In genomic region chr11:126756416-126756815, GRCh38 we compare ENCODE assay signal across 13 cellular contexts.
DNase-seq lines count a peak whose midpoint lies in the region; ATAC-seq and TF ChIP-seq lines count a peak whose summit lies in the region.
"Had no signal": no experiment of that assay in that cellular context is flagged by ENCODE, and none has a peak within 500 bp of the region (broad histone marks: within the 10 kb centered on the region; RNA-seq: fewer than 3 reads in every experiment).

No MANE protein-coding gene starts in this region.

- H3K27me3 Mint-ChIP-seq in brain, result no peaks in the 10 kb centered on the region

- H3K9me3 Mint-ChIP-seq in brain, result peaks cover 0 to 23% (median 7%) of the 10 kb centered on the region in 5 experiments

- H3K4me3 Mint-ChIP-seq in brain, result no peak overlapping the region
- H3K4me3 Mint-ChIP-seq: CD4-positive, CD25-positive, alpha-beta regulatory T cell had no signal

- peak overlapping the region in 4 of 5 experiments; percentile 36 to 89 (median 58) for H3K27ac Mint-ChIP-seq in brain
- H3K27ac Mint-ChIP-seq: CD4-positive, CD25-positive, alpha-beta regulatory T cell had no signal

- peaks cover 10% of the 10 kb centered on the region for H3K36me3 Mint-ChIP-seq in brain
- H3K36me3 Mint-ChIP-seq: CD4-positive, CD25-positive, alpha-beta regulatory T cell had no signal

- DNase-seq in NCI-H82 (lab: John Stamatoyannopoulos, UW), result peak; percentile 67
- DNase-seq in NCI-H82 treated with DMSO at 0.1 percent for 48 hours (lab: John Stamatoyannopoulos, UW; ENCODE audit: unreplicated experiment), result no peak
- peak; percentile 10 for DNase-seq in myocyte (ENCODE audit: low read depth)
- DNase-seq: 8988T; CD4-positive, CD25-positive, alpha-beta regulatory T cell; DND-41; GDM1 had no signal

- ATAC-seq in GM19395 (IDR thresholded peaks at IDR 0.05; ENCODE audit: unreplicated experiment) (no peak), HG03521 (IDR thresholded peaks at IDR 0.05; ENCODE audit: unreplicated experiment) (no peak), HG03442 (IDR thresholded peaks at IDR 0.05; ENCODE audit: unreplicated experiment) (no peak)
- ATAC-seq: HCT116, HepG2 had no signal

- no peak for TF ChIP-seq CTCF in brain (conservative IDR thresholded peaks at IDR 0.05)

- peaks cover 66% of the 10 kb centered on the region for H3K4me1 Mint-ChIP-seq in brain
- H3K4me1 Mint-ChIP-seq: CD4-positive, CD25-positive, alpha-beta regulatory T cell had no signal
